In the genomic region with DNA sequence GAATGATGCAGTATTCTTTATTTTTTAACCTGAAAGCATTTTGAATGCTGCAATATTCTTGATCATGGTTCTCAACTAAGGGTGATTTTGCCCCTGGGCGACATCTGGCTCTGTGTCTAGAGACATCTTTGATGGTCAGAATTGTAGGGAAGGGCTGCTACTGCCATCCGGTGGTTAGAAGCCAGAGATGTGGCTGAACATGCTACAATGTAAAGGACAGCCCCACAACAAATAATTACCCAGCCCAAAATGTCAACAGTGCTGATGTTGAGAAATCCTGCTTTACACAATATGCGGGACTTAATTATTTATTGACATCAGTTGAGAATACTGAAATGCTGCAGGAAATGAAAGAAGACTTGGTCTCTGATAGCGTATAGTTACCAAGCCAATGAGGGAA, we compare ENCODE assay signal across 8 cellular contexts. TPM values are rescaled to one million over a fixed set of nuclear protein-coding genes. Genes with fewer than 3 reads are reported as not detected.
A peak's percentile ranks its signal among the peaks of the same experiment; 100 is the strongest.
DNase-seq lines count a peak whose midpoint lies in the region; ATAC-seq and TF ChIP-seq lines count a peak whose summit lies in the region.

No MANE protein-coding gene starts in this region.

- H3K27me3 Mint-ChIP-seq in CD8-positive, alpha-beta T cell (ENCODE audit: low read depth), result peaks cover 5% of the 10 kb centered on the region

- H3K4me3 ChIP-seq in BJ (ENCODE audit: low read depth, low read length), result no peak overlapping the region
- H3K4me3 ChIP-seq in CD8-positive, alpha-beta T cell (ENCODE audit: low read depth, low read length), result no peak overlapping the region

- POLR2A ChIA-PET in BJ (lab: Charles Lee), result no interaction called here
- POLR2A ChIA-PET in CD8-positive, alpha-beta T cell (lab: Charles Lee), result no interaction called here

- TF ChIP-seq CTCF in BJ (IDR thresholded peaks at IDR 0.05; ENCODE audit: insufficient read depth, low read depth, low read length), result peak; percentile 70
- TF ChIP-seq CTCF in CD8-positive, alpha-beta T cell (IDR thresholded peaks at IDR 0.05), result no peak

- H3K36me3 Mint-ChIP-seq in CD8-positive, alpha-beta T cell, result no peaks in the 10 kb centered on the region

- no peak for DNase-seq in BJ (ENCODE audit: low read depth)
- peak; percentile 30 for DNase-seq in RPMI8226
- peak; percentile 20 for DNase-seq in iris pigment epithelial cell (ENCODE audit: low read depth)
- no peak for DNase-seq in 8988T
- no peak for DNase-seq in CD8-positive, alpha-beta T cell
- no peak for DNase-seq in left colon

- ATAC-seq in GM18907 (IDR thresholded peaks at IDR 0.05; ENCODE audit: unreplicated experiment), result peak; percentile 75
- ATAC-seq in HG03575 (IDR thresholded peaks at IDR 0.05; ENCODE audit: extremely low read depth, insufficient number of reproducible peaks, low FRiP score, unreplicated experiment), result peak; percentile 69
- no peak for ATAC-seq in CD8-positive, alpha-beta T cell
- no peak for ATAC-seq in left colon

- CTCF ChIA-PET in BJ (lab: Yijun Ruan, JAX), result interaction anchor here (0.8 to 2.5 kb wide), 2 partner anchors 86 to 332 kb away, joined by 3 to 14 read pairs; no protein-coding TSS in a partner anchor
- CTCF ChIA-PET in CD8-positive, alpha-beta T cell (lab: Charles Lee), result no interaction called here

- H3K27ac Mint-ChIP-seq in CD8-positive, alpha-beta T cell, result no peak overlapping the region

- intact Hi-C loops in CD8-positive, alpha-beta T cell (cut with DNase I, micrococcal nuclease), result loop anchor here in 1 of 2 experiments (5.0 kb wide), 1 partner anchor 52 kb away; no protein-coding TSS in a partner anchor
- intact Hi-C loops in left colon (cut with DNase I, micrococcal nuclease), result no loop called here

- H3K4me3 Mint-ChIP-seq in CD8-positive, alpha-beta T cell, result no peak overlapping the region

- H3K9me3 Mint-ChIP-seq in CD8-positive, alpha-beta T cell, result peaks cover 1% of the 10 kb centered on the region

- no peaks in the 10 kb centered on the region for H3K4me1 ChIP-seq in CD8-positive, alpha-beta T cell (ENCODE audit: insufficient read depth, low read length)

- no peaks in the 10 kb centered on the region for H3K36me3 ChIP-seq in BJ (ENCODE audit: control insufficient read depth, insufficient read depth, low read length)
- no peaks in the 10 kb centered on the region for H3K36me3 ChIP-seq in CD8-positive, alpha-beta T cell (ENCODE audit: insufficient read depth, low read length)

- H3K27me3 ChIP-seq in BJ (ENCODE audit: control insufficient read depth, insufficient read depth, low read length), result no peaks in the 10 kb centered on the region
- H3K27me3 ChIP-seq in CD8-positive, alpha-beta T cell (ENCODE audit: insufficient read depth, low read length), result no peaks in the 10 kb centered on the region

- no peaks in the 10 kb centered on the region for H3K4me1 Mint-ChIP-seq in CD8-positive, alpha-beta T cell (ENCODE audit: low read depth)

- no peak overlapping the region for H3K27ac ChIP-seq in CD8-positive, alpha-beta T cell (ENCODE audit: low read depth, low read length)

- no peaks in the 10 kb centered on the region for H3K9me3 ChIP-seq in CD8-positive, alpha-beta T cell (ENCODE audit: low read length)

RNA-seq across cellular contexts. Expression of a gene that starts 37.5 kb away (rescaled TPM):
- 15.2 and 22.1 TPM in 2 replicates for polyA plus RNA-seq in BJ (2011; rRNA removed)
- 2.9 and 4.8 TPM in 2 replicates for polyA minus RNA-seq in BJ (2011; rRNA and poly(A)+ RNA removed)
- total RNA-seq in CD8-positive, alpha-beta T cell, result not detected
- not detected for total RNA-seq in left colon

RNA-seq across cellular contexts. Expression of a gene that starts 57.7 kb away (rescaled TPM):
- polyA plus RNA-seq in BJ (2011; rRNA removed), result 0.38 and 0.85 TPM in 2 replicates
- polyA minus RNA-seq in BJ (2011; rRNA and poly(A)+ RNA removed), result 0.10 TPM in 1 of 2 replicates, not detected in the other
- not detected for total RNA-seq in CD8-positive, alpha-beta T cell
- not detected for total RNA-seq in left colon

Comparison
In these comparisons a context has a peak if more than half of its experiments do, and no peak if none do; other contexts are left out.
1. DNase-seq: peak in RPMI8226 (single experiment) and iris pigment epithelial cell (single experiment); none in BJ (single experiment), 8988T (single experiment), CD8-positive, alpha-beta T cell (0 of 7) and left colon (0 of 2).
2. ATAC-seq: peak in GM18907 (single experiment) and HG03575 (single experiment); none in CD8-positive, alpha-beta T cell (single experiment) and left colon (single experiment).